19 cellular contexts compared by ENCODE assay signal in the genomic region with DNA sequence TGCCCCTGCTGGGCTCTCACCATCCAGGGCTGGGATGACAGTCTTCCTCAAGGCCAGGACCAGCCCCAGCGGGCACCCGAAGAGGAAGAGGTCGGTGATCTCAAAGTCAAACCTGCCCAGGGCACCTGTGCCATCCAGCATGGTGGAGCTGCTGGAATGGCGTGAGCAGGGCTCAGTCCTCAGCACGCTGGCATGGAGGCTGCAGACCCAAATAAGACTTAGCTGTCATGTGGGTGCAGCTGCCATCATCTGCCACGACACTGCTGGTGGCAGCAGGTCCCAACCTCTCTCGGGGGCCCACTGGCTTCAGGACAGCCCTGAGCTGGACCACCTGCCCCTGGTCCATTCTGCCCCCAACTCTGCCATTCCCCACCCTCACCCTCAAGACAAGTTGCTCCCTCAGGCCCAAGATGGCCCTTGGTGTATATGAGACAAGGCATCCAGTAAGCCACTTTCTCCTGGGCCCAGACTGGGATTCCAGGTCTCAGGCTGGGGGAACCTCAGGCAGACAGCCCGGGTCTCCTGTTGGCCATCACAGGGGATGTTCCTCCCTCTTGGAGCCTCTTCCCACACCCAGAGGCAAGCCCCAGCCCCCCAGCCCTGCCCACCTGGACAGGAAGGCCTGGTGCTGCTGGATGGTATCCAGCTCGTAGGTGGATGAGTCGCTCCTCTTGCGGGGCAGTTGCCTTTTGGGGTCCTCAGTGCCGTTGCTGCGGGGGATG. TPM values are rescaled to one million over a fixed set of nuclear protein-coding genes. Genes with fewer than 3 reads are reported as not detected.
DNase-seq lines count a peak whose midpoint lies in the region; ATAC-seq, FAIRE-seq and TF ChIP-seq lines count a peak whose summit lies in the region.
"Had no signal": no experiment of that assay in that cellular context is flagged by ENCODE, and none has a peak within 500 bp of the region (broad histone marks: within the 10 kb centered on the region; RNA-seq: fewer than 3 reads in every experiment).

No MANE protein-coding gene starts in this region.

- H3K9ac ChIP-seq in HepG2 (ENCODE audit: insufficient read depth, low read depth, low read length) (no peak overlapping the region), skeletal muscle tissue (ENCODE audit: low read depth in 1 of 3, low read length in 3 of 3) (peak overlapping the region; percentile 20 to 60 (median 23))

- H3K36me3 ChIP-seq in BE2C = no peaks in the 10 kb centered on the region
- H3K36me3 ChIP-seq in RWPE2 (ENCODE audit: low read depth) = no peaks in the 10 kb centered on the region
- no peaks in the 10 kb centered on the region for H3K36me3 ChIP-seq in HepG2 (replicated peaks in 1 of 2; ENCODE audit: control insufficient read depth in 1 of 2, insufficient read depth in 2 of 2, low read length in 2 of 2)
- peaks cover 3 to 4% (median 3%) of the 10 kb centered on the region in 3 donors for H3K36me3 ChIP-seq in skeletal muscle tissue (ENCODE audit: control insufficient read depth in 3 of 3, insufficient read depth in 3 of 3, low read length in 3 of 3)

- H3K9me3 ChIP-seq in BE2C = no peaks in the 10 kb centered on the region
- H3K9me3 ChIP-seq in RWPE2 (ENCODE audit: severe bottlenecking) = no peaks in the 10 kb centered on the region
- no peaks in the 10 kb centered on the region for H3K9me3 ChIP-seq in HepG2 (ENCODE audit: low read length)
- H3K9me3 ChIP-seq in skeletal muscle tissue (ENCODE audit: control insufficient read depth in 3 of 3, low read length in 3 of 3) = no peaks in the 10 kb centered on the region

- ATAC-seq in RWPE2 (ENCODE audit: low read depth) (no peak), HepG2 (no peak), GM18858 (IDR thresholded peaks at IDR 0.05; ENCODE audit: unreplicated experiment) (no peak), GM19463 (IDR thresholded peaks at IDR 0.05; ENCODE audit: unreplicated experiment) (no peak)
- ATAC-seq: HCT116 had no signal

- CTCF ChIA-PET in HepG2 (lab: Yijun Ruan, JAX; ENCODE audit: low intra/inter-chr PET ratio, low total read pairs) = no interaction called here

- in situ Hi-C loops in HepG2 (cut with HindIII; ENCODE audit: extremely low pct_ligation_motif_present, low pct_unique_long_range_greater_than_20kb) = no loop called here

- H4K20me1 ChIP-seq in HepG2 (ENCODE audit: insufficient read depth, low read length) = no peaks in the 10 kb centered on the region

- no TSS peak for BruUV-seq in HepG2 (replicated peaks; lab: Mats Ljungman, UMichigan)

- no peak for TF ChIP-seq POLR2A in HepG2 (IDR thresholded peaks at IDR 0.05; ENCODE audit: insufficient read depth in 1 of 2, low read depth in 2 of 2, low read length in 2 of 2)

- no peak for FAIRE-seq in HepG2 (lab: Jason Lieb, UNC)
- FAIRE-seq: A204.1, D721Med, G401.6, GM12891, GM19239 had no signal

- no peaks in the 10 kb centered on the region for H3K27me3 ChIP-seq in BE2C
- H3K27me3 ChIP-seq in RWPE2 (ENCODE audit: insufficient read depth, poor library complexity, severe bottlenecking) = no peaks in the 10 kb centered on the region
- no peaks in the 10 kb centered on the region for H3K27me3 ChIP-seq in HepG2 (ENCODE audit: control insufficient read depth in 1 of 2, insufficient read depth in 2 of 2, low read length in 2 of 2)
- H3K27me3 ChIP-seq in skeletal muscle tissue (ENCODE audit: control insufficient read depth in 3 of 3, insufficient read depth in 3 of 3, low read length in 3 of 3) = no peaks in the 10 kb centered on the region

- POLR2A ChIA-PET in HepG2 (lab: Yijun Ruan, JAX) = no interaction called here

- TF ChIP-seq CTCF in BE2C (IDR thresholded peaks at IDR 0.05; ENCODE audit: low read depth, low read length) = no peak
- TF ChIP-seq CTCF in RWPE2 (IDR thresholded peaks at IDR 0.05; ENCODE audit: poor library complexity, severe bottlenecking) = no peak
- TF ChIP-seq CTCF in HepG2 (CRISPR knock-in tag; IDR thresholded peaks at IDR 0.05) = no peak

- no peak overlapping the region for H2AFZ ChIP-seq in HepG2 (ENCODE audit: low read length)

- whole genome bisulfite sequencing in HepG2 (ENCODE audit: low lambda C conversion rate) = 97% methylated on average over 6 of the region's 13 CpGs

- no peaks in the 10 kb centered on the region for H3K4me1 ChIP-seq in BE2C
- no peaks in the 10 kb centered on the region for H3K4me1 ChIP-seq in RWPE2 (ENCODE audit: insufficient read depth, poor library complexity, severe bottlenecking)
- H3K4me1 ChIP-seq in HepG2 (ENCODE audit: insufficient read depth, low read length) = peaks cover 12% of the 10 kb centered on the region
- peaks cover 56 to 59% (median 59%) of the 10 kb centered on the region in 3 donors for H3K4me1 ChIP-seq in skeletal muscle tissue (ENCODE audit: control insufficient read depth in 3 of 3, insufficient read depth in 3 of 3, low read length in 3 of 3)

- TF ChIP-seq EP300 in HepG2 (IDR thresholded peaks at IDR 0.05; ENCODE audit: low read depth in 2 of 2, low read length in 2 of 2) (no peak), HepG2 (CRISPR knock-in tag; IDR thresholded peaks at IDR 0.05; ENCODE audit: borderline replicate concordance) (no peak)

- H3K27ac ChIP-seq in RWPE2 (ENCODE audit: poor library complexity, severe bottlenecking) (no peak overlapping the region), HepG2 (ENCODE audit: extremely low read length, insufficient read depth, low read length) (no peak overlapping the region), skeletal muscle tissue (ENCODE audit: low read depth, low read length) (peak overlapping the region; percentile 40)
- H3K27ac ChIP-seq: C4-2B had no signal

- H3K79me2 ChIP-seq in HepG2 (ENCODE audit: insufficient read depth, low read length) = no peaks in the 10 kb centered on the region

- intact Hi-C loops in HepG2 (cut with micrococcal nuclease; ENCODE audit: unreplicated experiment) = no loop called here

- DNase-seq in BE2C (peak; percentile 5), RWPE2 (ENCODE audit: low spot score) (peak; percentile 29), HepG2 (ENCODE audit: low spot score) (no peak)
- no peak for DNase-seq in activated CD4-positive, alpha-beta T cell treated with anti-CD3 and anti-CD28 coated beads for 48 hours
- DNase-seq: CD4-positive, alpha-beta memory T cell; DMS153; DMS79 treated with DMSO at 0.1 percent for 48 hours; EL; IMR-90 had no signal

- no peak overlapping the region for H3K4me3 ChIP-seq in BE2C (ENCODE audit: low read depth, low read length)
- no peak overlapping the region for H3K4me3 ChIP-seq in RWPE2 (ENCODE audit: severe bottlenecking)
- no peak overlapping the region for H3K4me3 ChIP-seq in HepG2 (replicated peaks in 1 of 3; ENCODE audit: insufficient read depth in 1 of 3, low read depth in 2 of 3, low read length in 3 of 3)
- peak overlapping the region; percentile 31 to 50 (median 35) for H3K4me3 ChIP-seq in skeletal muscle tissue (ENCODE audit: low read length in 3 of 3)

- no peak overlapping the region for H3K4me2 ChIP-seq in HepG2 (ENCODE audit: low read depth, low read length)

- no peak for TF ChIP-seq RAD21 in HepG2 (CRISPR knock-in tag; IDR thresholded peaks at IDR 0.05)

RNA-seq across cellular contexts. Expression of a gene that starts 14.5 kb away (rescaled TPM):
- polyA plus RNA-seq in BE2C (2012; ENCODE audit: insufficient read depth, insufficient read length, low read depth) = 558 TPM
- total RNA-seq in HepG2 (2016; rRNA removed; fragmentation: Illumina TruSeq; extraction: Trizol) = 178 and 220 TPM in 2 replicates
- total RNA-seq in HepG2 (2016; cell fraction: cytosol; rRNA removed; fragmentation: Illumina TruSeq; extraction: Trizol; ENCODE audit: low read depth) = 710 and 791 TPM in 2 replicates
- total RNA-seq in HepG2 (2016; cell fraction: insoluble cytoplasmic fraction; rRNA removed; fragmentation: Illumina TruSeq; extraction: Trizol) = 169 and 227 TPM in 2 replicates
- 491 and 557 TPM in 2 replicates for total RNA-seq in HepG2 (2016; cell fraction: membrane; rRNA removed; fragmentation: Illumina TruSeq; extraction: Trizol)
- total RNA-seq in HepG2 (2016; cell fraction: nucleus; rRNA removed; fragmentation: Illumina TruSeq; extraction: Trizol) = 80.1 and 103 TPM in 2 replicates
- polyA plus RNA-seq in HepG2 (2011; rRNA removed) = 155 and 179 TPM in 2 replicates
- 176 and 208 TPM in 2 replicates for polyA plus RNA-seq in HepG2 (2011; cell fraction: cytosol; rRNA removed)
- polyA plus RNA-seq in HepG2 (2011; cell fraction: nucleus; rRNA removed) = 332 and 368 TPM in 2 replicates
- polyA plus RNA-seq in HepG2 (2012) = 109 and 121 TPM in 2 replicates
- 761 and 860 TPM in 2 replicates for polyA plus RNA-seq in HepG2 (2016; cell fraction: cytosol; fragmentation: Illumina TruSeq; extraction: Trizol; ENCODE audit: low read depth)
- 159 and 186 TPM in 2 replicates for polyA plus RNA-seq in HepG2 (2016; cell fraction: insoluble cytoplasmic fraction; fragmentation: Illumina TruSeq; extraction: Trizol; ENCODE audit: low read depth)
- polyA plus RNA-seq in HepG2 (2016; cell fraction: membrane; fragmentation: Illumina TruSeq; extraction: Trizol; ENCODE audit: low read depth) = 440 and 496 TPM in 2 replicates
- 178 and 189 TPM in 2 replicates for polyA plus RNA-seq in HepG2 (2016; cell fraction: nucleus; fragmentation: Illumina TruSeq; extraction: Trizol; ENCODE audit: insufficient read depth, low read depth)
- 30.5 and 34.7 TPM in 2 replicates for polyA minus RNA-seq in HepG2 (2011; rRNA and poly(A)+ RNA removed; ENCODE audit: low replicate concordance)
- 30.8 and 31.7 TPM in 2 replicates for polyA minus RNA-seq in HepG2 (2011; cell fraction: cytosol; rRNA and poly(A)+ RNA removed)
- 19.3 and 22.6 TPM in 2 replicates for polyA minus RNA-seq in HepG2 (2011; cell fraction: nucleus; rRNA and poly(A)+ RNA removed)
- 93.4 TPM for total RNA-seq in skeletal muscle tissue

RNA-seq across cellular contexts. Expression of a gene that starts 19.9 kb away (rescaled TPM):
- 71.8 TPM for polyA plus RNA-seq in BE2C (2012; ENCODE audit: insufficient read depth, insufficient read length, low read depth)
- total RNA-seq in HepG2 (2016; rRNA removed; fragmentation: Illumina TruSeq; extraction: Trizol) (10.6 and 14.6 TPM in 2 replicates), skeletal muscle tissue (4.2 TPM)
- 4.5 and 4.8 TPM in 2 replicates for total RNA-seq in HepG2 (2016; cell fraction: cytosol; rRNA removed; fragmentation: Illumina TruSeq; extraction: Trizol; ENCODE audit: low read depth)
- 12.7 and 14.8 TPM in 2 replicates for total RNA-seq in HepG2 (2016; cell fraction: insoluble cytoplasmic fraction; rRNA removed; fragmentation: Illumina TruSeq; extraction: Trizol)
- total RNA-seq in HepG2 (2016; cell fraction: membrane; rRNA removed; fragmentation: Illumina TruSeq; extraction: Trizol) = 8.7 and 8.8 TPM in 2 replicates
- 11.1 and 14.0 TPM in 2 replicates for total RNA-seq in HepG2 (2016; cell fraction: nucleus; rRNA removed; fragmentation: Illumina TruSeq; extraction: Trizol)
- 13.2 and 15.5 TPM in 2 replicates for polyA plus RNA-seq in HepG2 (2011; rRNA removed)
- 10.6 and 23.9 TPM in 2 replicates for polyA plus RNA-seq in HepG2 (2011; cell fraction: cytosol; rRNA removed)
- 115 and 150 TPM in 2 replicates for polyA plus RNA-seq in HepG2 (2011; cell fraction: nucleus; rRNA removed)
- polyA plus RNA-seq in HepG2 (2012) = 6.2 and 7.8 TPM in 2 replicates
- 7.1 and 7.6 TPM in 2 replicates for polyA plus RNA-seq in HepG2 (2016; cell fraction: cytosol; fragmentation: Illumina TruSeq; extraction: Trizol; ENCODE audit: low read depth)
- polyA plus RNA-seq in HepG2 (2016; cell fraction: insoluble cytoplasmic fraction; fragmentation: Illumina TruSeq; extraction: Trizol; ENCODE audit: low read depth) = 14.3 and 16.0 TPM in 2 replicates
- 10.5 and 12.0 TPM in 2 replicates for polyA plus RNA-seq in HepG2 (2016; cell fraction: membrane; fragmentation: Illumina TruSeq; extraction: Trizol; ENCODE audit: low read depth)
- 40.3 and 43.3 TPM in 2 replicates for polyA plus RNA-seq in HepG2 (2016; cell fraction: nucleus; fragmentation: Illumina TruSeq; extraction: Trizol; ENCODE audit: insufficient read depth, low read depth)
- polyA minus RNA-seq in HepG2 (2011; rRNA and poly(A)+ RNA removed; ENCODE audit: low replicate concordance) = 20.5 and 24.4 TPM in 2 replicates
- polyA minus RNA-seq in HepG2 (2011; cell fraction: cytosol; rRNA and poly(A)+ RNA removed) = 6.2 and 10.0 TPM in 2 replicates
- polyA minus RNA-seq in HepG2 (2011; cell fraction: nucleus; rRNA and poly(A)+ RNA removed) = 14.0 and 15.5 TPM in 2 replicates

RNA-seq across cellular contexts. Expression of a gene that starts 28.7 kb away (rescaled TPM):
- polyA plus RNA-seq in BE2C (2012; ENCODE audit: insufficient read depth, insufficient read length, low read depth) = 23.6 TPM
- total RNA-seq in HepG2 (2016; rRNA removed; fragmentation: Illumina TruSeq; extraction: Trizol) = 3.4 and 6.0 TPM in 2 replicates
- 2.0 and 2.1 TPM in 2 replicates for total RNA-seq in HepG2 (2016; cell fraction: cytosol; rRNA removed; fragmentation: Illumina TruSeq; extraction: Trizol; ENCODE audit: low read depth)
- total RNA-seq in HepG2 (2016; cell fraction: insoluble cytoplasmic fraction; rRNA removed; fragmentation: Illumina TruSeq; extraction: Trizol) = 3.8 and 6.2 TPM in 2 replicates
- total RNA-seq in HepG2 (2016; cell fraction: membrane; rRNA removed; fragmentation: Illumina TruSeq; extraction: Trizol) = 4.2 and 4.6 TPM in 2 replicates
- 7.6 and 8.0 TPM in 2 replicates for total RNA-seq in HepG2 (2016; cell fraction: nucleus; rRNA removed; fragmentation: Illumina TruSeq; extraction: Trizol)
- 4.8 and 5.1 TPM in 2 replicates for polyA plus RNA-seq in HepG2 (2011; rRNA removed)
- 2.5 and 4.1 TPM in 2 replicates for polyA plus RNA-seq in HepG2 (2011; cell fraction: cytosol; rRNA removed)
- polyA plus RNA-seq in HepG2 (2011; cell fraction: nucleus; rRNA removed) = 9.9 and 12.0 TPM in 2 replicates
- 2.4 and 3.6 TPM in 2 replicates for polyA plus RNA-seq in HepG2 (2012)
- polyA plus RNA-seq in HepG2 (2016; cell fraction: cytosol; fragmentation: Illumina TruSeq; extraction: Trizol; ENCODE audit: low read depth) = 0.78 and 1.3 TPM in 2 replicates
- 2.3 and 4.0 TPM in 2 replicates for polyA plus RNA-seq in HepG2 (2016; cell fraction: insoluble cytoplasmic fraction; fragmentation: Illumina TruSeq; extraction: Trizol; ENCODE audit: low read depth)
- 1.7 and 2.1 TPM in 2 replicates for polyA plus RNA-seq in HepG2 (2016; cell fraction: membrane; fragmentation: Illumina TruSeq; extraction: Trizol; ENCODE audit: low read depth)
- 12.6 and 14.0 TPM in 2 replicates for polyA plus RNA-seq in HepG2 (2016; cell fraction: nucleus; fragmentation: Illumina TruSeq; extraction: Trizol; ENCODE audit: insufficient read depth, low read depth)
- 16.7 and 18.1 TPM in 2 replicates for polyA minus RNA-seq in HepG2 (2011; rRNA and poly(A)+ RNA removed; ENCODE audit: low replicate concordance)
- 4.4 and 4.7 TPM in 2 replicates for polyA minus RNA-seq in HepG2 (2011; cell fraction: cytosol; rRNA and poly(A)+ RNA removed)
- polyA minus RNA-seq in HepG2 (2011; cell fraction: nucleus; rRNA and poly(A)+ RNA removed) = 9.8 and 10.9 TPM in 2 replicates
- 2.6 TPM for total RNA-seq in skeletal muscle tissue

Comparison
In these comparisons a context has a peak if more than half of its experiments do, and no peak if none do; other contexts are left out.
1. DNase-seq: peak in BE2C (single experiment) and RWPE2 (single experiment); none in HepG2 (single experiment) and activated CD4-positive, alpha-beta T cell treated with anti-CD3 and anti-CD28 coated beads for 48 hours (single experiment).
2. H3K4me3 ChIP-seq: peak in skeletal muscle tissue (3 of 3); none in BE2C (single experiment), RWPE2 (single experiment) and HepG2 (0 of 3).